In genomic region chr4:65943076-65943475, GRCh38 we compare ENCODE assay signal across 13 cellular contexts.
DNase-seq lines count a peak whose midpoint lies in the region; ATAC-seq, FAIRE-seq and TF ChIP-seq lines count a peak whose summit lies in the region.
"Had no signal": no experiment of that assay in that cellular context is flagged by ENCODE, and none has a peak within 500 bp of the region (broad histone marks: within the 10 kb centered on the region; RNA-seq: fewer than 3 reads in every experiment).

No MANE protein-coding gene starts in this region.

- no peaks in the 10 kb centered on the region for H3K9me3 ChIP-seq in tibial artery
- H3K9me3 ChIP-seq: thoracic aorta had no signal

- intact Hi-C loops in tibial artery (cut with DNase I; ENCODE audit: low total_unique reads), result no loop called here

- FAIRE-seq in TTC549 (lab: Jason Lieb, UNC), result peak; percentile 7

- TF ChIP-seq CTCF in tibial artery (IDR thresholded peaks at IDR 0.05), result no peak

- ATAC-seq in GM21360 (IDR thresholded peaks at IDR 0.05; ENCODE audit: unreplicated experiment), result no peak
- no peak for ATAC-seq in HG02678 (IDR thresholded peaks at IDR 0.05; ENCODE audit: unreplicated experiment)

- no peaks in the 10 kb centered on the region for H3K27me3 ChIP-seq in tibial artery

- H3K4me3 ChIP-seq in tibial artery, result no peak overlapping the region
- H3K4me3 ChIP-seq: thoracic aorta had no signal

- H3K36me3 ChIP-seq in tibial artery, result no peaks in the 10 kb centered on the region
- H3K36me3 ChIP-seq: thoracic aorta had no signal

- in situ Hi-C loops in ACHN (cut with HindIII; ENCODE audit: low pct_ligation_motif_present, low pct_unique_long_range_greater_than_20kb, low sequenced_read_pairs), result no loop called here

- H3K27ac ChIP-seq in tibial artery, result no peak overlapping the region
- H3K27ac ChIP-seq: epithelial cell of prostate, thoracic aorta had no signal

- DNase-seq in ACHN, result peak; percentile 96
- peak; percentile 96 for DNase-seq in HS-27A (ENCODE audit: low read depth)
- peak; percentile 93 for DNase-seq in iPS DF 19.7 (ENCODE audit: low read depth, low spot score)
- no peak for DNase-seq in SKM-1 treated with dmso at 0.1 percent for 144 hours (lab: John Stamatoyannopoulos, UW; ENCODE audit: unreplicated experiment)
- DNase-seq in tibial artery, result no peak
- DNase-seq: activated CD4-positive, CD25-positive, alpha-beta regulatory T cell treated with anti-CD3 and anti-CD28 coated beads, Interleukin-2, amount 50 U/mL, for 72 hours; activated naive CD4-positive, alpha-beta T cell treated with anti-CD3 and anti-CD28 coated beads, Interleukin-2, amount 10 ng/mL, durations not matched to agents 7 days and 5 days; stimulated activated CD4-positive, alpha-beta T cell treated with anti-CD3 and anti-CD28 coated beads, Interleukin-4, amount 100 ng/mL, for 1 hour had no signal

- no peaks in the 10 kb centered on the region for H3K4me1 ChIP-seq in tibial artery

Comparison
In these comparisons a context has a peak if more than half of its experiments do, and no peak if none do; other contexts are left out.
1. DNase-seq: peak in ACHN (single experiment), HS-27A (single experiment) and iPS DF 19.7 (single experiment); none in SKM-1 treated with dmso at 0.1 percent for 144 hours (single experiment) and tibial artery (0 of 2).